In the genomic region with DNA sequence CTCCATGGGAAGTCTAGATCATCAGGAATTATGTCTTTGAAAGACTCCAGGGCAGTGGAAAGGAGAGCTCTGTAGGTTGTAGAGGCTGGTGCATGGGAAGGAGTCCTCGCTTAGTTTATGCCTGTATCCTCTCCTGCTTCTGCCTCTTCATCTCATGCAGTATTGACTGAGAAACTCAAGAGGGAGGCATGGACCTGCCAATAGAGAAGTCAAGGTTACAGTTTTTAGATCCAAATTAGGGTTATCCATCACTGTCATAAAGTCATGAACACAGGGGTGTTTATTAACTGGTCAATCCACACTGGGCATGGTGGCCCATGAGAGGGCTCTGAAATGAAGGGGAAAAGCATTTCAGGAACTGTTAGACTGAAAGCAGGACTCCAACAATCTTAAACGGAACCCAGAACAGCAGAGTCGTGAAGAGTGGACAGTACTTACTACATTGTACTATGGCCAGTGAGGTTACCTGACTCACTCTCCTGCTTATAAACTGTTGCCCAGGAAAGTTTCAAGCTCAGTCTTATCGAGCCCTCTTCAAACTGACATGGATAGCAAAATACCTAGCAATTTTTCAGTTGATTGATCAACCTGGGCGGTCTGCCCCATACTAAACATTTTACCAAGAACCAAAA, we compare ENCODE assay signal across 1 cellular context.
TF ChIP-seq lines count a peak whose summit lies in the region.

No MANE protein-coding gene starts in this region.

TF ChIP-seq in K562, 482 proteins besides CTCF, POLR2A, EP300 and RAD21 (continued from another document):
- TF ChIP-seq, protein P1, sequence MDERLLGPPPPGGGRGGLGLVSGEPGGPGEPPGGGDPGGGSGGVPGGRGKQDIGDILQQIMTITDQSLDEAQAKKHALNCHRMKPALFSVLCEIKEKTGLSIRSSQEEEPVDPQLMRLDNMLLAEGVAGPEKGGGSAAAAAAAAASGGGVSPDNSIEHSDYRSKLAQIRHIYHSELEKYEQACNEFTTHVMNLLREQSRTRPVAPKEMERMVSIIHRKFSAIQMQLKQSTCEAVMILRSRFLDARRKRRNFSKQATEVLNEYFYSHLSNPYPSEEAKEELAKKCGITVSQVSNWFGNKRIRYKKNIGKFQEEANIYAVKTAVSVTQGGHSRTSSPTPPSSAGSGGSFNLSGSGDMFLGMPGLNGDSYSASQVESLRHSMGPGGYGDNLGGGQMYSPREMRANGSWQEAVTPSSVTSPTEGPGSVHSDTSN (CRISPR knock-in tag; IDR thresholded peaks at IDR 0.05; ENCODE audit: low read depth) = no peak
- TF ChIP-seq, protein P1 (tag; conservative IDR thresholded peaks at IDR 0.05; ENCODE audit: low read depth) = peak; percentile 76
- TF ChIP-seq, protein P2, sequence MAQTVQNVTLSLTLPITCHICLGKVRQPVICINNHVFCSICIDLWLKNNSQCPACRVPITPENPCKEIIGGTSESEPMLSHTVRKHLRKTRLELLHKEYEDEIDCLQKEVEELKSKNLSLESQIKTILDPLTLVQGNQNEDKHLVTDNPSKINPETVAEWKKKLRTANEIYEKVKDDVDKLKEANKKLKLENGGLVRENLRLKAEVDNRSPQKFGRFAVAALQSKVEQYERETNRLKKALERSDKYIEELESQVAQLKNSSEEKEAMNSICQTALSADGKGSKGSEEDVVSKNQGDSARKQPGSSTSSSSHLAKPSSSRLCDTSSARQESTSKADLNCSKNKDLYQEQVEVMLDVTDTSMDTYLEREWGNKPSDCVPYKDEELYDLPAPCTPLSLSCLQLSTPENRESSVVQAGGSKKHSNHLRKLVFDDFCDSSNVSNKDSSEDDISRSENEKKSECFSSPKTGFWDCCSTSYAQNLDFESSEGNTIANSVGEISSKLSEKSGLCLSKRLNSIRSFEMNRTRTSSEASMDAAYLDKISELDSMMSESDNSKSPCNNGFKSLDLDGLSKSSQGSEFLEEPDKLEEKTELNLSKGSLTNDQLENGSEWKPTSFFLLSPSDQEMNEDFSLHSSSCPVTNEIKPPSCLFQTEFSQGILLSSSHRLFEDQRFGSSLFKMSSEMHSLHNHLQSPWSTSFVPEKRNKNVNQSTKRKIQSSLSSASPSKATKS (CRISPR knock-in tag; IDR thresholded peaks at IDR 0.05) = no peak
- no peak for TF ChIP-seq SMAD2 (IDR thresholded peaks at IDR 0.05; ENCODE audit: low read depth, low read length)
- TF ChIP-seq ZNF197 (CRISPR knock-in tag; IDR thresholded peaks at IDR 0.05; ENCODE audit: low read depth) = no peak
- TF ChIP-seq RFX5 (IDR thresholded peaks at IDR 0.05; ENCODE audit: low read depth, low read length) = no peak
- TF ChIP-seq, protein P3, sequence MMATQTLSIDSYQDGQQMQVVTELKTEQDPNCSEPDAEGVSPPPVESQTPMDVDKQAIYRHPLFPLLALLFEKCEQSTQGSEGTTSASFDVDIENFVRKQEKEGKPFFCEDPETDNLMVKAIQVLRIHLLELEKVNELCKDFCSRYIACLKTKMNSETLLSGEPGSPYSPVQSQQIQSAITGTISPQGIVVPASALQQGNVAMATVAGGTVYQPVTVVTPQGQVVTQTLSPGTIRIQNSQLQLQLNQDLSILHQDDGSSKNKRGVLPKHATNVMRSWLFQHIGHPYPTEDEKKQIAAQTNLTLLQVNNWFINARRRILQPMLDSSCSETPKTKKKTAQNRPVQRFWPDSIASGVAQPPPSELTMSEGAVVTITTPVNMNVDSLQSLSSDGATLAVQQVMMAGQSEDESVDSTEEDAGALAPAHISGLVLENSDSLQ (IDR thresholded peaks at IDR 0.05) = peak; percentile 77
- no peak for TF ChIP-seq ZNF134 (CRISPR knock-in tag; conservative IDR thresholded peaks at IDR 0.05)
- no peak for TF ChIP-seq HNRNPLL (IDR thresholded peaks at IDR 0.05; ENCODE audit: low read depth, low read length, poor library complexity, severe bottlenecking)
TF ChIP-seq in K562: peak in this region for 3.
